1 cellular context compared by ENCODE assay signal in genomic region chr6:3377536-3378397, GRCh38.
TF ChIP-seq lines count a peak whose summit lies in the region.

No MANE protein-coding gene starts in this region.

TF ChIP-seq in HepG2, 621 proteins besides CTCF, POLR2A, EP300 and RAD21 (continued from another document and continues in another):
- TF ChIP-seq ZNF407 (CRISPR knock-in tag; IDR thresholded peaks at IDR 0.05; ENCODE audit: not compliant biosample characterization): no peak
- TF ChIP-seq DZIP1 (CRISPR knock-in tag; IDR thresholded peaks at IDR 0.05): no peak
- peak; percentile 62; the same call in 1 of the 2 replicates for TF ChIP-seq ZNF614 (CRISPR knock-in tag; IDR thresholded peaks at IDR 0.05; ENCODE audit: borderline replicate concordance)
- peak; percentile 92 for TF ChIP-seq HNF4A (CRISPR knock-in tag; IDR thresholded peaks at IDR 0.05)
- TF ChIP-seq CBX1 (IDR thresholded peaks at IDR 0.05; ENCODE audit: low read depth): no peak
- peak; percentile 41; the same call in 1 of the 2 replicates for TF ChIP-seq NCOR1 (IDR thresholded peaks at IDR 0.05; ENCODE audit: borderline replicate concordance, low read length)
- no peak for TF ChIP-seq ZNF383 (CRISPR knock-in tag; IDR thresholded peaks at IDR 0.05; ENCODE audit: borderline replicate concordance)
- TF ChIP-seq ZNF670 (CRISPR knock-in tag; IDR thresholded peaks at IDR 0.05; ENCODE audit: borderline replicate concordance): peak; percentile 43; the same call in 1 of the 2 replicates
- TF ChIP-seq ZNF180 (CRISPR knock-in tag; IDR thresholded peaks at IDR 0.05; ENCODE audit: borderline replicate concordance, low read depth): no peak
- TF ChIP-seq PHB2 (IDR thresholded peaks at IDR 0.05; ENCODE audit: partially characterized antibody): no peak
- no peak for TF ChIP-seq SP2 (CRISPR knock-in tag; IDR thresholded peaks at IDR 0.05)
- no peak for TF ChIP-seq BCLAF1 (IDR thresholded peaks at IDR 0.05)
- no peak for TF ChIP-seq ZNF510 (CRISPR knock-in tag; IDR thresholded peaks at IDR 0.05; ENCODE audit: low read depth)
- no peak for TF ChIP-seq BORCS8-MEF2B (CRISPR knock-in tag; IDR thresholded peaks at IDR 0.05)
- no peak; the same call in 1 of the 2 replicates for TF ChIP-seq E2F5 (CRISPR knock-in tag; conservative IDR thresholded peaks at IDR 0.05)
- no peak for TF ChIP-seq POLR2G (IDR thresholded peaks at IDR 0.05; ENCODE audit: low read depth, low read length)
- TF ChIP-seq ZNF160 (CRISPR knock-in tag; IDR thresholded peaks at IDR 0.05): no peak; the same call in 1 of the 2 replicates
- no peak for TF ChIP-seq PRDM10 (CRISPR knock-in tag; IDR thresholded peaks at IDR 0.05; ENCODE audit: low read depth)
- TF ChIP-seq ATF6 (CRISPR knock-in tag; conservative IDR thresholded peaks at IDR 0.05): 0 out of 2 replicates have a peak, but pooled peaks have one; percentile 61
- no peak for TF ChIP-seq SCMH1 (CRISPR knock-in tag; IDR thresholded peaks at IDR 0.05; ENCODE audit: borderline replicate concordance)
- TF ChIP-seq PLSCR1 (CRISPR knock-in tag; IDR thresholded peaks at IDR 0.05; ENCODE audit: borderline replicate concordance): no peak
- TF ChIP-seq DRAP1 (CRISPR knock-in tag; IDR thresholded peaks at IDR 0.05): 0 out of 2 replicates have a peak, but pooled peaks have one; percentile 51
- no peak; the same call in 1 of the 2 replicates for TF ChIP-seq ZIK1 (CRISPR knock-in tag; IDR thresholded peaks at IDR 0.05; ENCODE audit: borderline replicate concordance, low read depth)
- no peak; the same call in 1 of the 2 replicates for TF ChIP-seq ZNF619 (CRISPR knock-in tag; IDR thresholded peaks at IDR 0.05)
- TF ChIP-seq DBP (CRISPR knock-in tag; IDR thresholded peaks at IDR 0.05; ENCODE audit: not compliant biosample characterization): no peak
- peak; percentile 78; the same call in 1 of the 2 replicates for TF ChIP-seq NR2F2 (IDR thresholded peaks at IDR 0.05; ENCODE audit: borderline replicate concordance, low read depth)
- no peak for TF ChIP-seq HDAC6 (IDR thresholded peaks at IDR 0.05; ENCODE audit: low read depth, low read length)
- no peak for TF ChIP-seq ZNF432 (CRISPR knock-in tag; IDR thresholded peaks at IDR 0.05; ENCODE audit: borderline replicate concordance)
- no peak for TF ChIP-seq MYPOP (CRISPR knock-in tag; IDR thresholded peaks at IDR 0.05)
- TF ChIP-seq WIZ (CRISPR knock-in tag; IDR thresholded peaks at IDR 0.05): 0 out of 2 replicates have a peak, but pooled peaks have one; percentile 46
